ENCODE assay signal across 8 cellular contexts in the genomic region with DNA sequence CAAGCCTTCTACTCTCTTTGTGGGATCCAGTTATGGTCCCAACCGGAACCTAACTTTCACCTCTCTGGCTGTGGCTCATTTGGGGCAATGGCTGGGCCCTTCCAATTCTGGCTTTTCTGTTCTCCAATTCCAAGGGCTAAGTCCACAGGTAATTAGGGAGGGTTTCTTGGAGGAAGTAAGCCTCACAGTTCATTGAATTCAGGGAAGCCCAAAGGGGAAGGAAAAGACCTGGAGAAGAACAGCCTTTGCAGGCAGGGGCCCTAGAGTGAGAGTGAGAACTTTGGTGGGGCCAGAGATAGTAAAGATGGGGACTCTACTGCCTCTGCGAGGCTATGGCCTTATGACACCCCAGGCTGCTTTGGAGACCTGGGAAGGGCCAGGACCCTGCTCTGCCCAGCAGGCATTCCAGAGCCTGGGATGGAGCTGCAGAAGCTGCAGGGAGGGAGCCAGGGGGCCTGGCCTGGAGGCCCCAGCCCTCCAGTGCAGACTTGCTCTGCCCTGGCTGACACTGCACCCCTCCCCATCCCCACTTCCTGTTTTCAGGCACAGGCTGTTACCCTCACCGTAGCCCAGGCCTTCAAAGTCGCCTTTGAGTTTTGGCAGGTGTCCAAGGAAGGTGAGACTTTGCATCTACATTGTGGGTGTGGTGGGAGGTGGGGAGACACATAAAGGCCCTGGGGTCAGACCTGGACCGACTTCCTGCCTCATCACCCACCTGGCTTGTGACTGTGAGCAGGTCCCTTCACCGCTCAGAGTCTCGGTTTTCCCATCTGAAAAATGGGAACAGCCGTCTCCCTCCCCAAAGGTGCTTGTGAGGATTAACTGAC. TPM values are rescaled to one million over a fixed set of nuclear protein-coding genes. Genes with fewer than 3 reads are reported as not detected.
DNase-seq lines count a peak whose midpoint lies in the region; ATAC-seq and TF ChIP-seq lines count a peak whose summit lies in the region.

No MANE protein-coding gene starts in this region.

- H3K79me2 ChIP-seq in smooth muscle cell (ENCODE audit: low read depth) = no peaks in the 10 kb centered on the region

- H4K91ac ChIP-seq in neuronal stem cell (ENCODE audit: low read depth, low read length, poor library complexity) = no peak overlapping the region

- no peak overlapping the region for H3K27ac ChIP-seq in smooth muscle cell (ENCODE audit: low read depth)
- H3K27ac ChIP-seq in neuronal stem cell (replicated peaks; ENCODE audit: low read length) = no peak overlapping the region

- H3K4me3 Mint-ChIP-seq in stimulated activated effector memory CD8-positive, alpha-beta T cell treated with anti-CD3 and anti-CD28 coated beads, Interleukin-12 subunit alpha, Interleukin-12 subunit beta, amount 100 ng/mL, for 72 hours = peak overlapping the region; percentile 24

- H3K9ac ChIP-seq in smooth muscle cell (ENCODE audit: low read depth) (no peak overlapping the region), neuronal stem cell (ENCODE audit: low read depth, low read length, poor library complexity) (no peak overlapping the region)

- H3K4me3 ChIP-seq in epithelial cell of esophagus (ENCODE audit: low read length) = no peak overlapping the region
- no peak overlapping the region for H3K4me3 ChIP-seq in smooth muscle cell
- no peak overlapping the region for H3K4me3 ChIP-seq in neuronal stem cell (ENCODE audit: low read length in 2 of 2)

- no peaks in the 10 kb centered on the region for H3K36me3 Mint-ChIP-seq in stimulated activated effector memory CD8-positive, alpha-beta T cell treated with anti-CD3 and anti-CD28 coated beads, Interleukin-12 subunit alpha, Interleukin-12 subunit beta, amount 100 ng/mL, for 72 hours

- H3K27me3 ChIP-seq in smooth muscle cell (ENCODE audit: low read depth) (no peaks in the 10 kb centered on the region), neuronal stem cell (ENCODE audit: control insufficient read depth in 3 of 3, insufficient read depth in 3 of 3, low read depth in 1 of 3, low read length in 3 of 3) (no peaks in the 10 kb centered on the region)

- H2AFZ ChIP-seq in smooth muscle cell (ENCODE audit: low read depth) (no peak overlapping the region), neuronal stem cell (ENCODE audit: low read length) (no peak overlapping the region)

- no peaks in the 10 kb centered on the region for H3K36me3 ChIP-seq in smooth muscle cell (ENCODE audit: low read depth)
- H3K36me3 ChIP-seq in neuronal stem cell (replicated peaks in 1 of 2; ENCODE audit: control insufficient read depth in 2 of 2, insufficient read depth in 2 of 2, low read length in 2 of 2) = no peaks in the 10 kb centered on the region

- no peak overlapping the region for H3K4ac ChIP-seq in neuronal stem cell (ENCODE audit: low read length)

- no peak overlapping the region for H2BK120ac ChIP-seq in neuronal stem cell (ENCODE audit: low read depth, low read length)

- H2BK12ac ChIP-seq in neuronal stem cell (ENCODE audit: low read length) = no peak overlapping the region

- no peak overlapping the region for H2AK5ac ChIP-seq in neuronal stem cell (ENCODE audit: low read depth, low read length)

- no peak overlapping the region for H4K8ac ChIP-seq in neuronal stem cell (ENCODE audit: low read depth, low read length)

- H3K9me3 Mint-ChIP-seq in stimulated activated effector memory CD8-positive, alpha-beta T cell treated with anti-CD3 and anti-CD28 coated beads, Interleukin-12 subunit alpha, Interleukin-12 subunit beta, amount 100 ng/mL, for 72 hours = no peaks in the 10 kb centered on the region

- no peak overlapping the region for H2BK15ac ChIP-seq in neuronal stem cell (ENCODE audit: low read length)

- no peak overlapping the region for H3K18ac ChIP-seq in neuronal stem cell (ENCODE audit: low read length)

- no peak for TF ChIP-seq CTCF in epithelial cell of esophagus (IDR thresholded peaks at IDR 0.05; ENCODE audit: insufficient read depth, low read depth, low read length, missing control alignments)
- no peak for TF ChIP-seq CTCF in smooth muscle cell (IDR thresholded peaks at IDR 0.05; ENCODE audit: borderline replicate concordance, insufficient read depth, poor library complexity, severe bottlenecking)

- H3K9me3 ChIP-seq in smooth muscle cell (replicated peaks; ENCODE audit: low read depth) (no peaks in the 10 kb centered on the region), neuronal stem cell (replicated peaks in 1 of 2; ENCODE audit: control insufficient read depth in 2 of 2, insufficient read depth in 1 of 2, low read depth in 1 of 2, low read length in 2 of 2) (no peaks in the 10 kb centered on the region)

- H2BK5ac ChIP-seq in neuronal stem cell (ENCODE audit: low read length) = no peak overlapping the region

- H3K4me1 ChIP-seq in smooth muscle cell (ENCODE audit: low read depth) (peaks cover 17% of the 10 kb centered on the region), neuronal stem cell (ENCODE audit: control insufficient read depth in 2 of 2, insufficient read depth in 1 of 2, low read depth in 1 of 2, low read length in 2 of 2) (peaks cover 28 to 37% of the 10 kb centered on the region in 2 donors)

- H3K4me2 ChIP-seq in smooth muscle cell = no peak overlapping the region
- no peak overlapping the region for H3K4me2 ChIP-seq in neuronal stem cell (ENCODE audit: insufficient read depth, low read length, poor library complexity, severe bottlenecking)

- H3K4me1 Mint-ChIP-seq in stimulated activated effector memory CD8-positive, alpha-beta T cell treated with anti-CD3 and anti-CD28 coated beads, Interleukin-12 subunit alpha, Interleukin-12 subunit beta, amount 100 ng/mL, for 72 hours = peaks cover 64% of the 10 kb centered on the region

- no peaks in the 10 kb centered on the region for H3K79me1 ChIP-seq in neuronal stem cell (ENCODE audit: low read depth, low read length)

- H3K27ac Mint-ChIP-seq in stimulated activated effector memory CD8-positive, alpha-beta T cell treated with anti-CD3 and anti-CD28 coated beads, Interleukin-12 subunit alpha, Interleukin-12 subunit beta, amount 100 ng/mL, for 72 hours = peak overlapping the region; percentile 89

- ATAC-seq in GM19043 (IDR thresholded peaks at IDR 0.05; ENCODE audit: low read depth, unreplicated experiment) = peak; percentile 84
- peak; percentile 68 for ATAC-seq in HG03460 (IDR thresholded peaks at IDR 0.05; ENCODE audit: unreplicated experiment)
- ATAC-seq in stimulated activated effector memory CD8-positive, alpha-beta T cell treated with anti-CD3 and anti-CD28 coated beads, Interleukin-12 subunit alpha, Interleukin-12 subunit beta, amount 100 ng/mL, for 72 hours = peak; percentile 77
- ATAC-seq in GM19035 (IDR thresholded peaks at IDR 0.05; ENCODE audit: unreplicated experiment) = no peak

- H3K23ac ChIP-seq in neuronal stem cell (ENCODE audit: low read depth, low read length, poor library complexity) = no peak overlapping the region

- H4K20me1 ChIP-seq in smooth muscle cell (ENCODE audit: low read depth) = peaks cover 49% of the 10 kb centered on the region

- WGBS in smooth muscle cell (ENCODE audit: low lambda C conversion rate) = 87% methylated on average over 8 of the region's 8 CpGs
- WGBS in neuronal stem cell (ENCODE audit: extremely low coverage in 2 of 2, insufficient read length in 2 of 2, insufficient replicate concordance in 1 of 2), 2 donors = no CpG with 5 or more reads among the region's 8 CpGs

- peaks cover 4% of the 10 kb centered on the region for H3F3A ChIP-seq in smooth muscle cell (ENCODE audit: low read depth)

- no peak overlapping the region for H3K14ac ChIP-seq in neuronal stem cell (ENCODE audit: low read length)

- DNase-seq in activated CD4-positive, alpha-beta T cell treated with anti-CD3 and anti-CD28 coated beads for 4 hours = peak; percentile 66 to 72
- peak; percentile 36 for DNase-seq in epithelial cell of esophagus (ENCODE audit: low read depth)
- DNase-seq in stimulated activated effector memory CD8-positive, alpha-beta T cell treated with anti-CD3 and anti-CD28 coated beads, Interleukin-12 subunit alpha, Interleukin-12 subunit beta, amount 100 ng/mL, for 72 hours (ENCODE audit: low spot score in 2 of 2) = peak; percentile 31 to 73
- no peak for DNase-seq in smooth muscle cell (lab: John Stamatoyannopoulos, UW; ENCODE audit: unreplicated experiment)
- DNase-seq in neuronal stem cell (ENCODE audit: low spot score) = no peak

RNA-seq across cellular contexts. Expression of a gene that starts 18.9 kb away (rescaled TPM):
- 16.2 and 19.5 TPM in 2 replicates for total RNA-seq in smooth muscle cell
- polyA plus RNA-seq in smooth muscle cell = 30.5 and 39.0 TPM in 2 replicates
- 5.0 TPM for polyA plus RNA-seq in neuronal stem cell (2013, experiment 1 of 2)
- 5.4 TPM for polyA plus RNA-seq in neuronal stem cell (2013, experiment 2 of 2)

RNA-seq across cellular contexts. Expression of a gene that starts 54.3 kb away (rescaled TPM):
- total RNA-seq in smooth muscle cell = 5.0 and 10.5 TPM in 2 replicates
- 4.2 and 4.4 TPM in 2 replicates for polyA plus RNA-seq in smooth muscle cell
- polyA plus RNA-seq in neuronal stem cell (2013, experiment 1 of 2) = 7.3 TPM
- polyA plus RNA-seq in neuronal stem cell (2013, experiment 2 of 2) = 7.1 TPM

Comparison
In these comparisons a context has a peak if more than half of its experiments do, and no peak if none do; other contexts are left out.
1. DNase-seq: peak in activated CD4-positive, alpha-beta T cell treated with anti-CD3 and anti-CD28 coated beads for 4 hours (2 of 2), epithelial cell of esophagus (single experiment) and stimulated activated effector memory CD8-positive, alpha-beta T cell treated with anti-CD3 and anti-CD28 coated beads, Interleukin-12 subunit alpha, Interleukin-12 subunit beta, amount 100 ng/mL, for 72 hours (2 of 2); none in smooth muscle cell (single experiment) and neuronal stem cell (single experiment).